Comparison of ENCODE assay signal across 15 cellular contexts in genomic region chr3:123739754-123740153, GRCh38.
A peak's percentile ranks its signal among the peaks of the same experiment; 100 is the strongest.
DNase-seq lines count a peak whose midpoint lies in the region; ATAC-seq, FAIRE-seq and TF ChIP-seq lines count a peak whose summit lies in the region.
"Had no signal": no experiment of that assay in that cellular context is flagged by ENCODE, and none has a peak within 500 bp of the region (broad histone marks: within the 10 kb centered on the region; RNA-seq: fewer than 3 reads in every experiment).

No MANE protein-coding gene starts in this region.

- no peak overlapping the region for H3K4me2 ChIP-seq in fibroblast of lung (ENCODE audit: extremely low read depth, insufficient read depth, low read length)

- no peaks in the 10 kb centered on the region for H3K27me3 ChIP-seq in fibroblast of lung (ENCODE audit: control insufficient read depth, insufficient read depth, low read length)
- H3K27me3 ChIP-seq: esophagus squamous epithelium had no signal

- peak overlapping the region; percentile 90 for H3K27ac ChIP-seq in fibroblast of lung (ENCODE audit: insufficient read depth, low read length)
- H3K27ac ChIP-seq: esophagus squamous epithelium had no signal

- FAIRE-seq in H54 (lab: Jason Lieb, UNC): peak; percentile 11
- FAIRE-seq: islet of Langerhans had no signal

- H3K9ac ChIP-seq in fibroblast of lung (ENCODE audit: insufficient read depth, low read length): no peak overlapping the region

- H3K4me3 Mint-ChIP-seq in activated T-cell treated with anti-CD3 and anti-CD28 coated beads, Interleukin-2, amount 50 U/mL, for 24 hours: no peak overlapping the region
- H3K4me3 Mint-ChIP-seq: activated CD4-positive, alpha-beta memory T cell treated with anti-CD3 and anti-CD28 coated beads, Interleukin-2, amount 10 ng/mL, durations not matched to agents 7 days and 5 days had no signal

- peaks cover 48% of the 10 kb centered on the region for H3K4me1 ChIP-seq in fibroblast of lung (ENCODE audit: control insufficient read depth, extremely low read depth, insufficient read depth, low read length)

- DNase-seq in H54 (ENCODE audit: insufficient read length, low spot score): no peak
- DNase-seq in fibroblast of lung (ENCODE audit: low read depth in 2 of 2): peak; percentile 85 to 92
- DNase-seq in skeletal muscle cell (ENCODE audit: low read depth): peak; percentile 60
- DNase-seq in DMS114 treated with DMSO at 0.1 percent for 48 hours (lab: John Stamatoyannopoulos, UW; ENCODE audit: unreplicated experiment): no peak
- DNase-seq in GM19238 (ENCODE audit: insufficient read length, low spot score): no peak
- DNase-seq in activated T-cell treated with anti-CD3 and anti-CD28 coated beads, Interleukin-2, amount 50 U/mL, for 24 hours: no peak
- DNase-seq: activated CD4-positive, alpha-beta memory T cell treated with anti-CD3 and anti-CD28 coated beads, Interleukin-2, amount 10 ng/mL, durations not matched to agents 7 days and 5 days; activated gamma-delta T cell treated with Interleukin-2 at 50 U/mL for 16 hours; esophagus squamous epithelium; NCI-H1105 treated with DMSO at 0.1 percent for 48 hours; OCI-M1; stimulated activated naive CD8-positive, alpha-beta T cell treated with anti-CD3 and anti-CD28 coated beads, Interleukin-15, Interleukin-2, amounts not matched to agents 100 U/mL and 50 U/mL, for 24 hours had no signal

- peaks cover 14% of the 10 kb centered on the region for H3K36me3 ChIP-seq in fibroblast of lung (ENCODE audit: control insufficient read depth, insufficient read depth, low read length)
- H3K36me3 ChIP-seq: esophagus squamous epithelium had no signal

- H2AFZ ChIP-seq in fibroblast of lung (ENCODE audit: low read length): no peak overlapping the region

- peaks cover 5% of the 10 kb centered on the region for H3K27me3 Mint-ChIP-seq in activated T-cell treated with anti-CD3 and anti-CD28 coated beads, Interleukin-2, amount 50 U/mL, for 24 hours

- H3K4me3 ChIP-seq in fibroblast of lung (replicated peaks in 1 of 4; ENCODE audit: control extremely low read depth in 1 of 4, insufficient read depth in 1 of 4, low read depth in 3 of 4, low read length in 4 of 4) (no peak overlapping the region), skeletal muscle cell (ENCODE audit: low read depth, low read length) (no peak overlapping the region)
- H3K4me3 ChIP-seq: esophagus squamous epithelium had no signal

- TF ChIP-seq POLR2A in H54 (IDR thresholded peaks at IDR 0.05; ENCODE audit: low read depth, low read length): no peak

- H3K9me3 Mint-ChIP-seq in activated T-cell treated with anti-CD3 and anti-CD28 coated beads, Interleukin-2, amount 50 U/mL, for 24 hours: no peaks in the 10 kb centered on the region
- H3K9me3 Mint-ChIP-seq: activated CD4-positive, alpha-beta memory T cell treated with anti-CD3 and anti-CD28 coated beads, Interleukin-2, amount 10 ng/mL, durations not matched to agents 7 days and 5 days had no signal

- no peaks in the 10 kb centered on the region for H3K4me1 Mint-ChIP-seq in activated T-cell treated with anti-CD3 and anti-CD28 coated beads, Interleukin-2, amount 50 U/mL, for 24 hours (ENCODE audit: low read depth)
- H3K4me1 Mint-ChIP-seq: activated CD4-positive, alpha-beta memory T cell treated with anti-CD3 and anti-CD28 coated beads, Interleukin-2, amount 10 ng/mL, durations not matched to agents 7 days and 5 days had no signal

- TF ChIP-seq CTCF in fibroblast of lung (conservative IDR thresholded peaks at IDR 0.05 in 1 of 2, IDR thresholded peaks at IDR 0.05 in 1 of 2; ENCODE audit: low read depth in 1 of 2, low read length in 2 of 2): no peak

- H4K20me1 ChIP-seq in fibroblast of lung (ENCODE audit: control insufficient read depth, extremely low read depth, insufficient read depth, low read length): no peaks in the 10 kb centered on the region

- H3K79me2 ChIP-seq in fibroblast of lung (ENCODE audit: control insufficient read depth, insufficient read depth, low read length): no peaks in the 10 kb centered on the region

- H3K9me3 ChIP-seq in fibroblast of lung (ENCODE audit: control insufficient read depth, insufficient read depth, low read depth, low read length): no peaks in the 10 kb centered on the region
- H3K9me3 ChIP-seq: esophagus squamous epithelium had no signal

- ATAC-seq in SK-N-SH treated with all-trans-retinoic acid at 6 μM for 48 hours (peak; percentile 36), HG03442 (IDR thresholded peaks at IDR 0.05; ENCODE audit: unreplicated experiment) (no peak)
- ATAC-seq: stimulated activated naive CD8-positive, alpha-beta T cell treated with anti-CD3 and anti-CD28 coated beads, Interleukin-15, Interleukin-2, amounts not matched to agents 100 U/mL and 50 U/mL, for 24 hours had no signal

- no peaks in the 10 kb centered on the region for H3K36me3 Mint-ChIP-seq in activated T-cell treated with anti-CD3 and anti-CD28 coated beads, Interleukin-2, amount 50 U/mL, for 24 hours (ENCODE audit: low read depth)

- H3K27ac Mint-ChIP-seq in activated T-cell treated with anti-CD3 and anti-CD28 coated beads, Interleukin-2, amount 50 U/mL, for 24 hours: no peak overlapping the region
- H3K27ac Mint-ChIP-seq: activated CD4-positive, alpha-beta memory T cell treated with anti-CD3 and anti-CD28 coated beads, Interleukin-2, amount 10 ng/mL, durations not matched to agents 7 days and 5 days had no signal

TF ChIP-seq in SK-N-SH treated with all-trans-retinoic acid at 6 μM for 48 hours, 23 proteins besides CTCF, POLR2A, EP300 and RAD21:
- no peak for TF ChIP-seq GLIS3 (CRISPR knock-in tag; IDR thresholded peaks at IDR 0.05)
- TF ChIP-seq TCF4 (CRISPR knock-in tag; IDR thresholded peaks at IDR 0.05; ENCODE audit: borderline replicate concordance): no peak
- TF ChIP-seq TSHZ2 (CRISPR knock-in tag; IDR thresholded peaks at IDR 0.05): no peak
- TF ChIP-seq ARNTL (CRISPR knock-in tag; IDR thresholded peaks at IDR 0.05; ENCODE audit: borderline replicate concordance, low read depth): no peak
- TF ChIP-seq RARB (CRISPR knock-in tag; IDR thresholded peaks at IDR 0.05): no peak
- TF ChIP-seq ZFP30 (CRISPR knock-in tag; IDR thresholded peaks at IDR 0.05): no peak
- TF ChIP-seq ESRRG (CRISPR knock-in tag; IDR thresholded peaks at IDR 0.05): no peak
- TF ChIP-seq CSDC2 (CRISPR knock-in tag; IDR thresholded peaks at IDR 0.05): no peak
- TF ChIP-seq CSRNP3 (CRISPR knock-in tag; IDR thresholded peaks at IDR 0.05): no peak
- no peak for TF ChIP-seq ZNF8 (CRISPR knock-in tag; IDR thresholded peaks at IDR 0.05)
- no peak for TF ChIP-seq BACH2 (CRISPR knock-in tag; IDR thresholded peaks at IDR 0.05; ENCODE audit: borderline replicate concordance)
- no peak for TF ChIP-seq ZFP3 (CRISPR knock-in tag; IDR thresholded peaks at IDR 0.05)
- no peak for TF ChIP-seq TOX (CRISPR knock-in tag; IDR thresholded peaks at IDR 0.05; ENCODE audit: borderline replicate concordance)
- no peak for TF ChIP-seq ZC3H10 (CRISPR knock-in tag; IDR thresholded peaks at IDR 0.05)

Comparison
In these comparisons a context has a peak if more than half of its experiments do, and no peak if none do; other contexts are left out.
1. DNase-seq: peak in fibroblast of lung (2 of 2) and skeletal muscle cell (single experiment); none in H54 (single experiment), DMS114 treated with DMSO at 0.1 percent for 48 hours (single experiment), GM19238 (single experiment) and activated T-cell treated with anti-CD3 and anti-CD28 coated beads, Interleukin-2, amount 50 U/mL, for 24 hours (single experiment).